ENCODE assay signal across 7 cellular contexts in genomic region chr3:142448424-142448823, GRCh38. TPM values are rescaled to one million over a fixed set of nuclear protein-coding genes. Genes with fewer than 3 reads are reported as not detected.
DNase-seq lines count a peak whose midpoint lies in the region; TF ChIP-seq lines count a peak whose summit lies in the region.

No MANE protein-coding gene starts in this region.

- H3K4me3 ChIP-seq in HAP-1, result peak overlapping the region; percentile 90
- H3K4me3 ChIP-seq in iPS-18c (ENCODE audit: insufficient read depth, low read depth, low read length), result peak overlapping the region; percentile 100; the same call in 1 of the 2 replicates
- peak overlapping the region; percentile 71 to 97 (median 86) for H3K4me3 ChIP-seq in stomach

- H3K4me1 ChIP-seq in HAP-1 (peaks cover 10% of the 10 kb centered on the region; the same call in 1 of the 2 replicates), stomach (peaks cover 9 to 41% (median 29%) of the 10 kb centered on the region in 4 donors)

- TF ChIP-seq EP300 in stomach (IDR thresholded peaks at IDR 0.05), result no peak

- TF ChIP-seq POLR2A in stomach (IDR thresholded peaks at IDR 0.05), result no peak

- intact Hi-C loops in stomach (cut with DNase I; ENCODE audit: low total_unique reads), result no loop called here

- peak overlapping the region; percentile 90 for H3K4me3 Mint-ChIP-seq in activated CD4-positive, alpha-beta memory T cell treated with anti-CD3 and anti-CD28 coated beads, Interleukin-2, amount 10 ng/mL, durations not matched to agents 7 days and 5 days

- no peaks in the 10 kb centered on the region for H3K9me3 Mint-ChIP-seq in activated CD4-positive, alpha-beta memory T cell treated with anti-CD3 and anti-CD28 coated beads, Interleukin-2, amount 10 ng/mL, durations not matched to agents 7 days and 5 days

- peak overlapping the region; percentile 97 for H3K27ac Mint-ChIP-seq in activated CD4-positive, alpha-beta memory T cell treated with anti-CD3 and anti-CD28 coated beads, Interleukin-2, amount 10 ng/mL, durations not matched to agents 7 days and 5 days

- H3K4me1 Mint-ChIP-seq in activated CD4-positive, alpha-beta memory T cell treated with anti-CD3 and anti-CD28 coated beads, Interleukin-2, amount 10 ng/mL, durations not matched to agents 7 days and 5 days, result peaks cover 24% of the 10 kb centered on the region

- 16 to 21% (median 19%) methylated on average over 10 of the region's 10 CpGs for WGBS in stomach, 5 donors

- no peaks in the 10 kb centered on the region for H3K27me3 ChIP-seq in HAP-1 (ENCODE audit: low read depth)
- H3K27me3 ChIP-seq in stomach, result no peaks in the 10 kb centered on the region

- POLR2A ChIA-PET in activated CD4-positive, alpha-beta memory T cell treated with anti-CD3 and anti-CD28 coated beads, Interleukin-2, amount 10 ng/mL, durations not matched to agents 7 days and 5 days (lab: Charles Lee), result interaction anchor here (0.7 kb wide), 1 partner anchor 130 kb away, joined by 4 read pairs; the partner anchor contains the start of gene ATR

- in situ Hi-C loops in HAP-1 (cut with MboI; ENCODE audit: low sequenced_read_pairs), result no loop called here

- no peaks in the 10 kb centered on the region for H3K27me3 Mint-ChIP-seq in activated CD4-positive, alpha-beta memory T cell treated with anti-CD3 and anti-CD28 coated beads, Interleukin-2, amount 10 ng/mL, durations not matched to agents 7 days and 5 days

- peaks cover 53% of the 10 kb centered on the region for H3K36me3 Mint-ChIP-seq in activated CD4-positive, alpha-beta memory T cell treated with anti-CD3 and anti-CD28 coated beads, Interleukin-2, amount 10 ng/mL, durations not matched to agents 7 days and 5 days (ENCODE audit: low read depth)

- 0 out of 2 replicates have a peak, but pooled peaks cover 8% of the 10 kb centered on the region for H3K36me3 ChIP-seq in HAP-1 (replicated peaks)
- H3K36me3 ChIP-seq in stomach, result peaks cover 0 to 34% (median 32%) of the 10 kb centered on the region in 4 donors

- H3K27ac ChIP-seq in stomach, result peak overlapping the region in 4 of 5 donors; percentile 98 to 100 (median 98)

- no peak for TF ChIP-seq CTCF in stomach (IDR thresholded peaks at IDR 0.05)

- CTCF ChIA-PET in activated CD4-positive, alpha-beta memory T cell treated with anti-CD3 and anti-CD28 coated beads, Interleukin-2, amount 10 ng/mL, durations not matched to agents 7 days and 5 days (lab: Charles Lee), result no interaction called here

- no peak for DNase-seq in HAP-1 (ENCODE audit: low spot score in 2 of 2)
- no peak for DNase-seq in activated CD4-positive, alpha-beta memory T cell treated with anti-CD3 and anti-CD28 coated beads, Interleukin-2, amount 10 ng/mL, durations not matched to agents 7 days and 5 days
- no peak for DNase-seq in stomach
- no peak for DNase-seq in NCI-H128 (lab: John Stamatoyannopoulos, UW; ENCODE audit: unreplicated experiment)
- no peak for DNase-seq in NCI-H1048 (lab: John Stamatoyannopoulos, UW)
- no peak for DNase-seq in NAMALWA (ENCODE audit: low spot score)

- no peaks in the 10 kb centered on the region for H3K9me3 ChIP-seq in HAP-1
- H3K9me3 ChIP-seq in iPS-18c (ENCODE audit: control insufficient read depth, insufficient read depth, low read length), result peaks cover 2% of the 10 kb centered on the region
- no peaks in the 10 kb centered on the region for H3K9me3 ChIP-seq in stomach

RNA-seq across cellular contexts. Expression of gene XRN1, which starts 0.6 kb away (rescaled TPM):
- total RNA-seq in activated CD4-positive, alpha-beta memory T cell treated with anti-CD3 and anti-CD28 coated beads, Interleukin-2, amount 10 ng/mL, durations not matched to agents 7 days and 5 days, result 100 to 1,000 TPM; 100 to 103 TPM
- 100 to 1,000 TPM in 1 of 5 donors, 10 to 100 TPM in 4; 23.8 to 122 (median 29.2) TPM for total RNA-seq in stomach
- 1 to 10 TPM; 2.3 to 4.6 (median 3.0) TPM for polyA plus RNA-seq in stomach
